ENCODE assay signal across 7 cellular contexts in genomic region chr15:22174088-22174487, GRCh38.
DNase-seq lines count a peak whose midpoint lies in the region; ATAC-seq lines count a peak whose summit lies in the region.
"Not testable (repeated sequence)": the region's sequence is repeated elsewhere in the genome, so short reads cannot be mapped to it uniquely, and the experiment has no call there.

No MANE protein-coding gene starts in this region.

- H3K27ac Mint-ChIP-seq in effector memory CD8-positive, alpha-beta T cell = not testable (repeated sequence)

- not testable (repeated sequence) for DNase-seq in effector memory CD8-positive, alpha-beta T cell

- not testable (repeated sequence) for H3K9me3 Mint-ChIP-seq in effector memory CD8-positive, alpha-beta T cell

- not testable (repeated sequence) for H3K4me1 Mint-ChIP-seq in effector memory CD8-positive, alpha-beta T cell (ENCODE audit: low read depth in 2 of 2)

- not testable (repeated sequence) for H3K36me3 Mint-ChIP-seq in effector memory CD8-positive, alpha-beta T cell (ENCODE audit: insufficient read depth)

- not testable (repeated sequence) for H3K4me3 Mint-ChIP-seq in effector memory CD8-positive, alpha-beta T cell

- ATAC-seq in GM18867 (IDR thresholded peaks at IDR 0.05; ENCODE audit: unreplicated experiment) (peak; percentile 60), GM19452 (IDR thresholded peaks at IDR 0.05; ENCODE audit: unreplicated experiment) (peak; percentile 46), GM21717 (IDR thresholded peaks at IDR 0.05; ENCODE audit: unreplicated experiment) (peak; percentile 68), HG02884 (IDR thresholded peaks at IDR 0.05; ENCODE audit: unreplicated experiment) (peak; percentile 44), HG03135 (IDR thresholded peaks at IDR 0.05; ENCODE audit: unreplicated experiment) (peak; percentile 61), HG03558 (IDR thresholded peaks at IDR 0.05; ENCODE audit: extremely low read depth, unreplicated experiment) (peak; percentile 32)
- ATAC-seq in effector memory CD8-positive, alpha-beta T cell (replicated peaks) = peak; percentile 14

- not testable (repeated sequence) for H3K27me3 Mint-ChIP-seq in effector memory CD8-positive, alpha-beta T cell

Comparison
In these comparisons a context has a peak if more than half of its experiments do, and no peak if none do; other contexts are left out.
1. ATAC-seq: peak in every context shown above with its lines; median percentile 68 in GM21717; 61 in HG03135; 60 in GM18867; 46 in GM19452; 44 in HG02884; 32 in HG03558; 14 in effector memory CD8-positive, alpha-beta T cell.